In genomic region chr10:130222381-130222780, GRCh38 we compare ENCODE assay signal across 21 cellular contexts.
A peak's percentile ranks its signal among the peaks of the same experiment; 100 is the strongest.
DNase-seq lines count a peak whose midpoint lies in the region; TF ChIP-seq lines count a peak whose summit lies in the region.
"Had no signal": no experiment of that assay in that cellular context is flagged by ENCODE, and none has a peak within 500 bp of the region (broad histone marks: within the 10 kb centered on the region; RNA-seq: fewer than 3 reads in every experiment).

No MANE protein-coding gene starts in this region.

- no peak overlapping the region for H3K27ac Mint-ChIP-seq in endodermal cell
- H3K27ac Mint-ChIP-seq in activated CD4-positive, alpha-beta T cell treated with anti-CD3 and anti-CD28 coated beads, Interleukin-2, amount 10 ng/mL, durations not matched to agents 24 days and 14 days = no peak overlapping the region
- H3K27ac Mint-ChIP-seq: CD4-positive, alpha-beta memory T cell had no signal

- H3K36me3 ChIP-seq in WERI-Rb-1 (no peaks in the 10 kb centered on the region), endodermal cell (ENCODE audit: control insufficient read depth, insufficient read depth, low read length) (no peaks in the 10 kb centered on the region), vagina (no peaks in the 10 kb centered on the region), HAP-1 (replicated peaks) (no peaks in the 10 kb centered on the region)
- H3K36me3 ChIP-seq: BLaER1 had no signal

- no peaks in the 10 kb centered on the region for H3K36me3 Mint-ChIP-seq in endodermal cell (ENCODE audit: low read depth)
- no peaks in the 10 kb centered on the region for H3K36me3 Mint-ChIP-seq in activated CD4-positive, alpha-beta T cell treated with anti-CD3 and anti-CD28 coated beads, Interleukin-2, amount 10 ng/mL, durations not matched to agents 24 days and 14 days (ENCODE audit: low read depth)

- H3K4me3 ChIP-seq in WERI-Rb-1 (ENCODE audit: low read depth, low read length) (no peak overlapping the region), endodermal cell (ENCODE audit: low read length) (no peak overlapping the region), vagina (no peak overlapping the region), HAP-1 (no peak overlapping the region)
- H3K4me3 ChIP-seq: BLaER1 had no signal

- H3K9me3 ChIP-seq in WERI-Rb-1 (ENCODE audit: severe bottlenecking) = no peaks in the 10 kb centered on the region
- H3K9me3 ChIP-seq in endodermal cell (ENCODE audit: control insufficient read depth, low read length) = no peaks in the 10 kb centered on the region
- no peaks in the 10 kb centered on the region for H3K9me3 ChIP-seq in vagina
- no peaks in the 10 kb centered on the region for H3K9me3 ChIP-seq in HAP-1

- H3K4me1 Mint-ChIP-seq in endodermal cell = no peaks in the 10 kb centered on the region
- H3K4me1 Mint-ChIP-seq in activated CD4-positive, alpha-beta T cell treated with anti-CD3 and anti-CD28 coated beads, Interleukin-2, amount 10 ng/mL, durations not matched to agents 24 days and 14 days = no peaks in the 10 kb centered on the region
- H3K4me1 Mint-ChIP-seq: CD4-positive, alpha-beta memory T cell had no signal

- no peak for DNase-seq in WERI-Rb-1
- peak; percentile 26 for DNase-seq in endodermal cell
- DNase-seq in posterior vena cava (ENCODE audit: low spot score) = peak; percentile 46
- peak; percentile 65 to 84 for DNase-seq in vagina (ENCODE audit: extremely low spot score in 2 of 2)
- no peak for DNase-seq in NCI-H510A (lab: John Stamatoyannopoulos, UW)
- no peak for DNase-seq in activated CD4-positive, alpha-beta T cell treated with anti-CD3 and anti-CD28 coated beads, Interleukin-2, amount 10 ng/mL, durations not matched to agents 24 days and 14 days
- DNase-seq in HAP-1 (ENCODE audit: low spot score in 2 of 2) = no peak
- DNase-seq: ACHN; CD4-positive, alpha-beta memory T cell; DND-41; GOT3; IMR-90; NCI-H1105; NCI-H146; NCI-H2029 treated with DMSO at 0.1 percent for 48 hours; NCI-H226; NCI-H524 treated with DMSO at 0.1 percent for 48 hours; Right ventricle myocardium superior had no signal

- TF ChIP-seq CTCF in WERI-Rb-1 (IDR thresholded peaks at IDR 0.05; ENCODE audit: low read depth, low read length) (no peak), endodermal cell (conservative IDR thresholded peaks at IDR 0.05) (no peak), vagina (IDR thresholded peaks at IDR 0.05) (no peak)

- H3K9me3 Mint-ChIP-seq in endodermal cell = peaks cover 12% of the 10 kb centered on the region
- H3K9me3 Mint-ChIP-seq in activated CD4-positive, alpha-beta T cell treated with anti-CD3 and anti-CD28 coated beads, Interleukin-2, amount 10 ng/mL, durations not matched to agents 24 days and 14 days = peaks cover 6% of the 10 kb centered on the region

- TF ChIP-seq POLR2A in vagina (IDR thresholded peaks at IDR 0.05) = no peak

- no peak overlapping the region for H3K4me3 Mint-ChIP-seq in endodermal cell
- no peak overlapping the region for H3K4me3 Mint-ChIP-seq in activated CD4-positive, alpha-beta T cell treated with anti-CD3 and anti-CD28 coated beads, Interleukin-2, amount 10 ng/mL, durations not matched to agents 24 days and 14 days
- H3K4me3 Mint-ChIP-seq: CD4-positive, alpha-beta memory T cell had no signal

- in situ Hi-C loops in HAP-1 (cut with MboI; ENCODE audit: low sequenced_read_pairs) = no loop called here

- 91 to 92% methylated on average over 6 to 8 of the region's 8 CpGs for WGBS in endodermal cell (ENCODE audit: insufficient coverage in 1 of 2, insufficient read length in 1 of 2), 2 experiments

- intact Hi-C loops in posterior vena cava (cut with DNase I) = no loop called here
- intact Hi-C loops in vagina (cut with DNase I) = no loop called here
- intact Hi-C loops in activated CD4-positive, alpha-beta T cell treated with anti-CD3 and anti-CD28 coated beads, Interleukin-2, amount 10 ng/mL, durations not matched to agents 24 days and 14 days (cut with micrococcal nuclease) = no loop called here

- H3K27ac ChIP-seq in WERI-Rb-1 (peak overlapping the region; percentile 85), endodermal cell (ENCODE audit: low read depth, low read length) (no peak overlapping the region), vagina (no peak overlapping the region)
- H3K27ac ChIP-seq: BLaER1, KMS-11 had no signal

- H3K27me3 Mint-ChIP-seq in endodermal cell (ENCODE audit: insufficient read depth) = no peaks in the 10 kb centered on the region
- no peaks in the 10 kb centered on the region for H3K27me3 Mint-ChIP-seq in activated CD4-positive, alpha-beta T cell treated with anti-CD3 and anti-CD28 coated beads, Interleukin-2, amount 10 ng/mL, durations not matched to agents 24 days and 14 days

- H3K9ac ChIP-seq in endodermal cell (ENCODE audit: extremely low read depth, low read length, poor library complexity, severe bottlenecking) = no peak overlapping the region
- H3K9ac ChIP-seq: BLaER1, KMS-11 had no signal

- no peaks in the 10 kb centered on the region for H3K4me1 ChIP-seq in endodermal cell (ENCODE audit: control insufficient read depth, insufficient read depth, low read length)
- H3K4me1 ChIP-seq in vagina = no peaks in the 10 kb centered on the region
- H3K4me1 ChIP-seq in HAP-1 = no peaks in the 10 kb centered on the region
- H3K4me1 ChIP-seq: BLaER1, Caco-2 had no signal

- H3K27me3 ChIP-seq in WERI-Rb-1 (ENCODE audit: insufficient read depth, low read depth, severe bottlenecking) (no peaks in the 10 kb centered on the region), endodermal cell (ENCODE audit: control insufficient read depth, insufficient read depth, low read length, poor library complexity, severe bottlenecking) (no peaks in the 10 kb centered on the region), vagina (no peaks in the 10 kb centered on the region), HAP-1 (ENCODE audit: low read depth) (no peaks in the 10 kb centered on the region)
- H3K27me3 ChIP-seq: BLaER1 had no signal

Comparison
In these comparisons a context has a peak if more than half of its experiments do, and no peak if none do; other contexts are left out.
1. DNase-seq: peak in endodermal cell (single experiment), posterior vena cava (single experiment) and vagina (2 of 2); none in WERI-Rb-1 (single experiment), NCI-H510A (single experiment), activated CD4-positive, alpha-beta T cell treated with anti-CD3 and anti-CD28 coated beads, Interleukin-2, amount 10 ng/mL, durations not matched to agents 24 days and 14 days (single experiment) and HAP-1 (0 of 2).